Comparison of ENCODE assay signal across 17 cellular contexts in genomic region chr5:84260939-84261338, GRCh38.
DNase-seq lines count a peak whose midpoint lies in the region; ATAC-seq and TF ChIP-seq lines count a peak whose summit lies in the region.
"Had no signal": no experiment of that assay in that cellular context is flagged by ENCODE, and none has a peak within 500 bp of the region (broad histone marks: within the 10 kb centered on the region; RNA-seq: fewer than 3 reads in every experiment).

No MANE protein-coding gene starts in this region.

- H3K27ac ChIP-seq in caudate nucleus (ENCODE audit: low read depth, low read length) = no peak overlapping the region

- H3K9me3 Mint-ChIP-seq in Caco-2 (ENCODE audit: unreplicated experiment) = no peaks in the 10 kb centered on the region

- no peaks in the 10 kb centered on the region for H3K36me3 Mint-ChIP-seq in Caco-2 (ENCODE audit: insufficient read depth, unreplicated experiment)

- no peaks in the 10 kb centered on the region for H3K9me3 ChIP-seq in Caco-2
- H3K9me3 ChIP-seq: SK-N-SH had no signal

- H3K27ac Mint-ChIP-seq in Caco-2 (ENCODE audit: unreplicated experiment) = no peak overlapping the region

- H3K27me3 ChIP-seq in Caco-2 (replicated peaks; ENCODE audit: control insufficient read depth, insufficient read depth, low read length) = no peaks in the 10 kb centered on the region

- no peaks in the 10 kb centered on the region for H3K4me1 Mint-ChIP-seq in Caco-2 (ENCODE audit: low read depth, unreplicated experiment)

- intact Hi-C loops in Caco-2 (cut with micrococcal nuclease; ENCODE audit: unreplicated experiment) = no loop called here

- peaks cover 3% of the 10 kb centered on the region for H3K27me3 Mint-ChIP-seq in Caco-2 (ENCODE audit: insufficient read depth, unreplicated experiment)

- no peak overlapping the region for H3K4me3 Mint-ChIP-seq in Caco-2 (ENCODE audit: unreplicated experiment)

- H3K4me3 ChIP-seq in Caco-2 (ENCODE audit: low read depth, low read length) = no peak overlapping the region

- DNase-seq in Caco-2 (no peak), caudate nucleus (lab: John Stamatoyannopoulos, UW) (no peak)
- DNase-seq: AML-193, Calu3, DMS79 treated with DMSO at 0.1 percent for 48 hours, GDM1, Karpas-422, NCI-H1105, NCI-H1694 treated with DMSO at 0.1 percent for 48 hours, SK-N-SH, T-helper 1 cell had no signal

- POLR2A ChIA-PET in Caco-2 (lab: Charles Lee) = no interaction called here

- no peaks in the 10 kb centered on the region for H3K4me1 ChIP-seq in Caco-2

- TF ChIP-seq POLR2A in GM18505 (IDR thresholded peaks at IDR 0.05; ENCODE audit: borderline replicate concordance, extremely low read depth, insufficient read depth, insufficient read length) = no peak

- no peaks in the 10 kb centered on the region for H3K36me3 ChIP-seq in Caco-2 (ENCODE audit: control insufficient read depth, insufficient read depth, low read length)

- TF ChIP-seq CTCF in Caco-2 (IDR thresholded peaks at IDR 0.05; ENCODE audit: insufficient read depth in 1 of 2, low read depth in 1 of 2, low read length in 1 of 2, severe bottlenecking in 1 of 2, unreplicated experiment in 1 of 2) = no peak

- no TSS peak for BruUV-seq in Caco-2 (replicated peaks; lab: Mats Ljungman, UMichigan)

- peak; percentile 36 for ATAC-seq in GM18873 (IDR thresholded peaks at IDR 0.05; ENCODE audit: low FRiP score, unreplicated experiment)
- ATAC-seq in GM21447 (IDR thresholded peaks at IDR 0.05; ENCODE audit: unreplicated experiment) = peak; percentile 47
- ATAC-seq in HG02870 (IDR thresholded peaks at IDR 0.05; ENCODE audit: unreplicated experiment) = peak; percentile 30
- peak; percentile 45 for ATAC-seq in HG03575 (IDR thresholded peaks at IDR 0.05; ENCODE audit: extremely low read depth, insufficient number of reproducible peaks, low FRiP score, unreplicated experiment)
- ATAC-seq in GM18505 (IDR thresholded peaks at IDR 0.05; ENCODE audit: unreplicated experiment) = no peak
- ATAC-seq: Right ventricle myocardium inferior had no signal

- CTCF ChIA-PET in Caco-2 (lab: Charles Lee) = no interaction called here
